In genomic region chr3:157126365-157126764, GRCh38 we compare ENCODE assay signal across 25 cellular contexts. TPM values are rescaled to one million over a fixed set of nuclear protein-coding genes. Genes with fewer than 3 reads are reported as not detected.
A peak's percentile ranks its signal among the peaks of the same experiment; 100 is the strongest.
DNase-seq lines count a peak whose midpoint lies in the region; ATAC-seq, FAIRE-seq and TF ChIP-seq lines count a peak whose summit lies in the region.
"Had no signal": no experiment of that assay in that cellular context is flagged by ENCODE, and none has a peak within 500 bp of the region (broad histone marks: within the 10 kb centered on the region; RNA-seq: fewer than 3 reads in every experiment).

No MANE protein-coding gene starts in this region.

- DNase-seq in right cardiac atrium, result no peak
- DNase-seq in left ventricle myocardium inferior, result no peak
- DNase-seq in T-helper 17 cell, result no peak
- no peak for DNase-seq in HepG2 (ENCODE audit: low spot score)
- no peak for DNase-seq in central memory CD4-positive, alpha-beta T cell
- no peak for DNase-seq in dermis blood vessel endothelial cell
- no peak for DNase-seq in H4 (ENCODE audit: low spot score)
- no peak for DNase-seq in GM10266 (ENCODE audit: extremely low spot score)
- DNase-seq: activated CD4-positive, alpha-beta T cell treated with anti-CD3 and anti-CD28 coated beads for 4 hours; activated naive CD8-positive, alpha-beta T cell treated with anti-CD3 and anti-CD28 coated beads for 36 hours; effector CD4-positive, alpha-beta T cell; erythroblast; immature natural killer cell; KG1; left ventricle myocardium superior; midbrain; NK-92 treated with Interleukin-12 subunit alpha and Interleukin-12 subunit beta, amount 100 ng/mL, for 24 hours; Peyer's patch; sigmoid colon; stimulated activated CD4-positive, alpha-beta T cell treated with anti-CD3 and anti-CD28 coated beads, Interleukin-15, amount 100 ng/mL, for 24 hours had no signal

- ATAC-seq in right cardiac atrium (no peak), T-helper 17 cell (no peak), HepG2 (no peak)
- ATAC-seq: left ventricle myocardium superior had no signal

- peaks cover 37% of the 10 kb centered on the region for H3K4me1 Mint-ChIP-seq in T-helper 17 cell

- H3K36me3 ChIP-seq in left ventricle myocardium inferior (no peaks in the 10 kb centered on the region), HepG2 (replicated peaks in 1 of 2; ENCODE audit: control insufficient read depth in 1 of 2, insufficient read depth in 2 of 2, low read length in 2 of 2) (no peaks in the 10 kb centered on the region)
- H3K36me3 ChIP-seq: Peyer's patch, sigmoid colon had no signal

- BruUV-seq in HepG2 (replicated peaks; lab: Mats Ljungman, UMichigan), result no TSS peak

- peak overlapping the region; percentile 99 for H3K27ac Mint-ChIP-seq in T-helper 17 cell
- H3K27ac Mint-ChIP-seq: activated naive CD8-positive, alpha-beta T cell treated with anti-CD3 and anti-CD28 coated beads for 36 hours; activated T-helper 2 cell treated with anti-CD3 and anti-CD28 coated beads, Interferon-gamma antibody, Interleukin-2, Interleukin-4, amounts not matched to agents 10 μg/mL and 5 μg/mL and 100 μg/mL, durations not matched to agents 14 hours and 24 hours and 36 hours; stimulated activated naive CD8-positive, alpha-beta T cell treated with anti-CD3 and anti-CD28 coated beads, Interleukin-15, Interleukin-2, amounts not matched to agents 100 ng/mL and 50 ng/mL, for 24 hours had no signal

- POLR2A ChIA-PET in HepG2 (lab: Yijun Ruan, JAX), result interaction anchor here (1.0 to 8.1 kb wide), 5 partner anchors 10 to 38 kb away, joined by 3 to 204 read pairs (median 29); partner anchors contain the start of gene CCNL1

- 91% methylated on average over 1 of the region's 1 CpG for WGBS in right cardiac atrium
- 92% methylated on average over 1 of the region's 1 CpG for WGBS in HepG2 (ENCODE audit: low lambda C conversion rate)

- no peak overlapping the region for H3K4me3 Mint-ChIP-seq in T-helper 17 cell
- H3K4me3 Mint-ChIP-seq: activated naive CD8-positive, alpha-beta T cell treated with anti-CD3 and anti-CD28 coated beads for 36 hours; brain; immature natural killer cell; stimulated activated naive CD8-positive, alpha-beta T cell treated with anti-CD3 and anti-CD28 coated beads, Interleukin-15, Interleukin-2, amounts not matched to agents 100 ng/mL and 50 ng/mL, for 24 hours had no signal

- no peak for TF ChIP-seq POLR2A in HepG2 (IDR thresholded peaks at IDR 0.05; ENCODE audit: insufficient read depth in 1 of 2, low read depth in 2 of 2, low read length in 2 of 2)

- no peaks in the 10 kb centered on the region for H4K20me1 ChIP-seq in HepG2 (ENCODE audit: insufficient read depth, low read length)

- H3K79me2 ChIP-seq in HepG2 (ENCODE audit: insufficient read depth, low read length), result no peaks in the 10 kb centered on the region
- H3K79me2 ChIP-seq: parathyroid adenoma had no signal

- H3K27me3 Mint-ChIP-seq in T-helper 17 cell, result no peaks in the 10 kb centered on the region
- H3K27me3 Mint-ChIP-seq: activated naive CD8-positive, alpha-beta T cell treated with anti-CD3 and anti-CD28 coated beads for 36 hours; brain; stimulated activated naive CD8-positive, alpha-beta T cell treated with anti-CD3 and anti-CD28 coated beads, Interleukin-15, Interleukin-2, amounts not matched to agents 100 ng/mL and 50 ng/mL, for 24 hours had no signal

- H3K4me1 ChIP-seq in right cardiac atrium (ENCODE audit: control insufficient read depth, insufficient read depth, low read length) (peaks cover 22% of the 10 kb centered on the region), left ventricle myocardium inferior (peaks cover 49% of the 10 kb centered on the region), HepG2 (ENCODE audit: insufficient read depth, low read length) (peaks cover 95% of the 10 kb centered on the region)

- no peaks in the 10 kb centered on the region for H3K27me3 ChIP-seq in right cardiac atrium (ENCODE audit: control insufficient read depth, insufficient read depth)
- H3K27me3 ChIP-seq in left ventricle myocardium inferior (ENCODE audit: low read depth), result no peaks in the 10 kb centered on the region
- no peaks in the 10 kb centered on the region for H3K27me3 ChIP-seq in HepG2 (ENCODE audit: control insufficient read depth in 1 of 2, insufficient read depth in 2 of 2, low read length in 2 of 2)
- H3K27me3 ChIP-seq: Peyer's patch, sigmoid colon had no signal

- intact Hi-C loops in right cardiac atrium (cut with DNase I), result loop anchor here in 2 of 4 donors (5.0 kb wide), 1 partner anchor 34 kb away; no protein-coding TSS in a partner anchor
- intact Hi-C loops in left ventricle myocardium inferior (cut with micrococcal nuclease), result loop anchor here (5.0 kb wide), 1 partner anchor 34 kb away; no protein-coding TSS in a partner anchor
- intact Hi-C loops in HepG2 (cut with micrococcal nuclease; ENCODE audit: unreplicated experiment), result no loop called here

- CTCF ChIA-PET in HepG2 (lab: Yijun Ruan, JAX; ENCODE audit: low intra/inter-chr PET ratio, low total read pairs), result no interaction called here

- no peak for TF ChIP-seq EP300 in HepG2 (IDR thresholded peaks at IDR 0.05; ENCODE audit: low read depth in 2 of 2, low read length in 2 of 2)
- TF ChIP-seq EP300 in HepG2 (CRISPR knock-in tag; IDR thresholded peaks at IDR 0.05; ENCODE audit: borderline replicate concordance), result no peak

- no peak overlapping the region for H3K9ac ChIP-seq in HepG2 (ENCODE audit: insufficient read depth, low read depth, low read length)
- H3K9ac ChIP-seq: parathyroid adenoma had no signal

- no peaks in the 10 kb centered on the region for H3K9me3 ChIP-seq in right cardiac atrium (ENCODE audit: control insufficient read depth, low read length)
- H3K9me3 ChIP-seq in left ventricle myocardium inferior (replicated peaks), result no peaks in the 10 kb centered on the region
- H3K9me3 ChIP-seq in T-helper 17 cell (ENCODE audit: control insufficient read depth, low read length, poor library complexity, severe bottlenecking), result no peaks in the 10 kb centered on the region
- H3K9me3 ChIP-seq in HepG2 (ENCODE audit: low read length), result no peaks in the 10 kb centered on the region
- H3K9me3 ChIP-seq: Peyer's patch, sigmoid colon had no signal

- H3K4me3 ChIP-seq in right cardiac atrium (ENCODE audit: low read length) (no peak overlapping the region), left ventricle myocardium inferior (no peak overlapping the region), HepG2 (replicated peaks in 1 of 3; ENCODE audit: insufficient read depth in 1 of 3, low read depth in 2 of 3, low read length in 3 of 3) (no peak overlapping the region)
- H3K4me3 ChIP-seq: Peyer's patch, sigmoid colon had no signal

- H3K27ac ChIP-seq in right cardiac atrium (ENCODE audit: low read length) (peak overlapping the region; percentile 5), left ventricle myocardium inferior (replicated peaks) (no peak overlapping the region), HepG2 (ENCODE audit: extremely low read length, insufficient read depth, low read length) (peak overlapping the region; percentile 14)
- H3K27ac ChIP-seq: parathyroid adenoma, sigmoid colon had no signal

- no peak for FAIRE-seq in HepG2 (lab: Jason Lieb, UNC)
- FAIRE-seq: TTC549 had no signal

- TF ChIP-seq RAD21 in HepG2 (CRISPR knock-in tag; IDR thresholded peaks at IDR 0.05), result no peak

- no peaks in the 10 kb centered on the region for H3K36me3 Mint-ChIP-seq in T-helper 17 cell (ENCODE audit: low read depth)
- H3K36me3 Mint-ChIP-seq: activated naive CD8-positive, alpha-beta T cell treated with anti-CD3 and anti-CD28 coated beads for 36 hours; brain; immature natural killer cell had no signal

- no peak for TF ChIP-seq CTCF in left ventricle myocardium inferior (IDR thresholded peaks at IDR 0.05; ENCODE audit: borderline replicate concordance)
- TF ChIP-seq CTCF in HepG2 (CRISPR knock-in tag; IDR thresholded peaks at IDR 0.05), result no peak
- TF ChIP-seq CTCF in GM10266 (IDR thresholded peaks at IDR 0.05; ENCODE audit: control insufficient read depth, insufficient read depth, low read depth, missing control alignments), result no peak

- H2AFZ ChIP-seq in HepG2 (ENCODE audit: low read length), result no peak overlapping the region
- H2AFZ ChIP-seq: parathyroid adenoma had no signal

- in situ Hi-C loops in HepG2 (cut with HindIII; ENCODE audit: extremely low pct_ligation_motif_present, low pct_unique_long_range_greater_than_20kb), result loop anchor here (5.0 kb wide), 1 partner anchor 34 kb away; no protein-coding TSS in a partner anchor

- no peak overlapping the region for H3K4me2 ChIP-seq in HepG2 (ENCODE audit: low read depth, low read length)

TF ChIP-seq in HepG2, 621 proteins besides CTCF, POLR2A, EP300 and RAD21 (continues in another document):
- no peak for TF ChIP-seq ZNF496 (CRISPR knock-in tag; IDR thresholded peaks at IDR 0.05; ENCODE audit: insufficient replicate concordance)

RNA-seq across cellular contexts. Expression of gene CCNL1, which starts 33.6 kb away (rescaled TPM):
- 10 to 100 TPM; 30.1 to 60.6 (median 41.2) TPM for total RNA-seq in right cardiac atrium
- 39.4 TPM for polyA plus RNA-seq in right cardiac atrium
- 19.2 TPM for total RNA-seq in left ventricle myocardium inferior
- total RNA-seq in T-helper 17 cell, result 1,000 to 10,000 TPM; 1,190 to 1,257 TPM
- total RNA-seq in HepG2 (2016; rRNA removed; fragmentation: Illumina TruSeq; extraction: Trizol), result 23.5 and 151 TPM in 2 replicates
- total RNA-seq in HepG2 (2016; cell fraction: cytosol; rRNA removed; fragmentation: Illumina TruSeq; extraction: Trizol; ENCODE audit: low read depth), result 18.9 and 19.9 TPM in 2 replicates
- total RNA-seq in HepG2 (2016; cell fraction: insoluble cytoplasmic fraction; rRNA removed; fragmentation: Illumina TruSeq; extraction: Trizol), result 22.0 and 151 TPM in 2 replicates
- 19.5 and 22.9 TPM in 2 replicates for total RNA-seq in HepG2 (2016; cell fraction: membrane; rRNA removed; fragmentation: Illumina TruSeq; extraction: Trizol)
- 552 TPM in 2 replicates for total RNA-seq in HepG2 (2016; cell fraction: nucleus; rRNA removed; fragmentation: Illumina TruSeq; extraction: Trizol)
- polyA plus RNA-seq in HepG2 (2011; rRNA removed), result 303 and 309 TPM in 2 replicates
- 35.9 and 39.3 TPM in 2 replicates for polyA plus RNA-seq in HepG2 (2011; cell fraction: cytosol; rRNA removed)
- polyA plus RNA-seq in HepG2 (2011; cell fraction: nucleus; rRNA removed), result 1,033 and 1,155 TPM in 2 replicates
- 118 and 121 TPM in 2 replicates for polyA plus RNA-seq in HepG2 (2012)
- 4.9 and 6.1 TPM in 2 replicates for polyA plus RNA-seq in HepG2 (2016; cell fraction: cytosol; fragmentation: Illumina TruSeq; extraction: Trizol; ENCODE audit: low read depth)
- 26.1 and 28.4 TPM in 2 replicates for polyA plus RNA-seq in HepG2 (2016; cell fraction: insoluble cytoplasmic fraction; fragmentation: Illumina TruSeq; extraction: Trizol; ENCODE audit: low read depth)
- 6.6 and 9.0 TPM in 2 replicates for polyA plus RNA-seq in HepG2 (2016; cell fraction: membrane; fragmentation: Illumina TruSeq; extraction: Trizol; ENCODE audit: low read depth)
- polyA plus RNA-seq in HepG2 (2016; cell fraction: nucleus; fragmentation: Illumina TruSeq; extraction: Trizol; ENCODE audit: insufficient read depth, low read depth), result 607 and 612 TPM in 2 replicates
- polyA minus RNA-seq in HepG2 (2011; rRNA and poly(A)+ RNA removed; ENCODE audit: low replicate concordance), result 138 and 193 TPM in 2 replicates
- 30.6 and 49.5 TPM in 2 replicates for polyA minus RNA-seq in HepG2 (2011; cell fraction: cytosol; rRNA and poly(A)+ RNA removed)
- polyA minus RNA-seq in HepG2 (2011; cell fraction: nucleus; rRNA and poly(A)+ RNA removed), result 1,410 and 1,557 TPM in 2 replicates
- total RNA-seq in dermis blood vessel endothelial cell, result 87.8 and 195 TPM in 2 replicates
- 24.3 and 30.6 TPM in 2 replicates for total RNA-seq in H4 (2014; rRNA removed; shearing (Covaris generic))
